Comparison of ENCODE assay signal across 16 cellular contexts in the genomic region with DNA sequence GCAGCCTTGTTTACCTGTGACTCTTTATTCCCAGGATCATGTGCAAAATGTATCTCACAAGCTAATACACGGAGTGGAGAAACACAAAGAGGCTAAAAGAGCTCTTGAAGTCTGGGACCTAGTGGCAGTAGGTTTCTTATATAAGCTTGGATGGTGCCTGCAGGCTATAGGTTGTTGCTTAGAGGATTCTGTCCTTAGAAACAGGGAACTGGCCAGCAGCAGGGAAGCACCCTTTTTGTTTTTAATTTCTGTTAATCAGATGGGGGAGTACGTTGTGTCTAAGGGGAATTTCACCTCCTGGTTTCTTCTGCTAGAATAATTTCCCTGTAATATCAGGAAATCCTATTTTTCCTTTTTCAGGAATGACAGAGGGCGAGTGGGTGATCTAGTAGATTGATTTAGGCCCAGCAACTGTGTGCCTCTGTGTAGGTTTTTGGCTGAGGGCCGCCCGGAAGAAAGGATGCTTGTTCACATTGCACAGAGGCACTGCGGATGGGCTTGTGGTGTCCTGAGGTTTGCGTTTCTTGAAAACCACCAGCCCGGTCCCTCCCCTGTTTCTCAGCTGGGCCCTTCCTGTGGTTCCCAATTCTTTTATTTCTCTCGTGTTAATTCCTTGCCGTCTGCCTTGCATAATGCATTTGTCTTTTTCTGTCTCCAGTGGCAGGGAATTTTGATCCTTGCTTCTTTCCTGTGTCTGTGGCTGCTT.
A peak's percentile ranks its signal among the peaks of the same experiment; 100 is the strongest.
DNase-seq lines count a peak whose midpoint lies in the region; ATAC-seq, FAIRE-seq and TF ChIP-seq lines count a peak whose summit lies in the region.
"Had no signal": no experiment of that assay in that cellular context is flagged by ENCODE, and none has a peak within 500 bp of the region (broad histone marks: within the 10 kb centered on the region; RNA-seq: fewer than 3 reads in every experiment).

No MANE protein-coding gene starts in this region.

- FAIRE-seq in D721Med (lab: Jason Lieb, UNC): no peak
- FAIRE-seq: H54 had no signal

- H3K4me1 Mint-ChIP-seq in stimulated activated naive CD8-positive, alpha-beta T cell treated with anti-CD3 and anti-CD28 coated beads, Interleukin-15, Interleukin-2, amounts not matched to agents 100 ng/mL and 50 ng/mL, for 24 hours (ENCODE audit: low read depth): peaks cover 50% of the 10 kb centered on the region
- H3K4me1 Mint-ChIP-seq in activated naive CD8-positive, alpha-beta T cell treated with anti-CD3 and anti-CD28 coated beads, Interleukin-2, amount 50 U/mL, for 24 hours: peaks cover 49% of the 10 kb centered on the region
- H3K4me1 Mint-ChIP-seq in natural killer cell treated with Interleukin-12 subunit alpha and Interleukin-12 subunit beta and Interleukin-15 and Interleukin-18, amount 100 ng/mL, for 72 hours (ENCODE audit: low read depth in 2 of 2): peaks cover 41 to 58% of the 10 kb centered on the region in 2 donors

- no peak for ATAC-seq in stimulated activated naive CD8-positive, alpha-beta T cell treated with anti-CD3 and anti-CD28 coated beads, Interleukin-15, Interleukin-2, amounts not matched to agents 100 U/mL and 50 U/mL, for 24 hours
- no peak for ATAC-seq in activated naive CD8-positive, alpha-beta T cell treated with anti-CD3 and anti-CD28 coated beads, Interleukin-2, amount 50 U/mL, for 24 hours
- peak; percentile 69 to 86 for ATAC-seq in natural killer cell treated with Interleukin-12 subunit alpha and Interleukin-12 subunit beta and Interleukin-15 and Interleukin-18, amount 100 ng/mL, for 72 hours
- ATAC-seq: lower lobe of right lung had no signal

- peak overlapping the region; percentile 14 for H3K27ac Mint-ChIP-seq in stimulated activated naive CD8-positive, alpha-beta T cell treated with anti-CD3 and anti-CD28 coated beads, Interleukin-15, Interleukin-2, amounts not matched to agents 100 ng/mL and 50 ng/mL, for 24 hours
- H3K27ac Mint-ChIP-seq in activated naive CD8-positive, alpha-beta T cell treated with anti-CD3 and anti-CD28 coated beads, Interleukin-2, amount 50 U/mL, for 24 hours: no peak overlapping the region
- H3K27ac Mint-ChIP-seq in natural killer cell treated with Interleukin-12 subunit alpha and Interleukin-12 subunit beta and Interleukin-15 and Interleukin-18, amount 100 ng/mL, for 72 hours: peak overlapping the region; percentile 28 to 76
- H3K27ac Mint-ChIP-seq: activated T-helper 1 cell treated with anti-CD3 and anti-CD28 coated beads, Interleukin-12 subunit alpha, Interleukin-12 subunit beta, Interleukin-2, Interleukin-4 antibody, amounts not matched to agents 30 ng/mL and 10 ng/mL and 1 ng/mL, durations not matched to agents 14 hours and 24 hours and 36 hours had no signal

- H3K9me3 Mint-ChIP-seq in stimulated activated naive CD8-positive, alpha-beta T cell treated with anti-CD3 and anti-CD28 coated beads, Interleukin-15, Interleukin-2, amounts not matched to agents 100 ng/mL and 50 ng/mL, for 24 hours: no peaks in the 10 kb centered on the region
- no peaks in the 10 kb centered on the region for H3K9me3 Mint-ChIP-seq in activated naive CD8-positive, alpha-beta T cell treated with anti-CD3 and anti-CD28 coated beads, Interleukin-2, amount 50 U/mL, for 24 hours
- H3K9me3 Mint-ChIP-seq in natural killer cell treated with Interleukin-12 subunit alpha and Interleukin-12 subunit beta and Interleukin-15 and Interleukin-18, amount 100 ng/mL, for 72 hours: no peaks in the 10 kb centered on the region
- H3K9me3 Mint-ChIP-seq: activated T-helper 1 cell treated with anti-CD3 and anti-CD28 coated beads, Interleukin-12 subunit alpha, Interleukin-12 subunit beta, Interleukin-2, Interleukin-4 antibody, amounts not matched to agents 30 ng/mL and 10 ng/mL and 1 ng/mL, durations not matched to agents 14 hours and 24 hours and 36 hours had no signal

- no peak for DNase-seq in stimulated activated naive CD8-positive, alpha-beta T cell treated with anti-CD3 and anti-CD28 coated beads, Interleukin-15, Interleukin-2, amounts not matched to agents 100 U/mL and 50 U/mL, for 24 hours
- DNase-seq in activated naive CD8-positive, alpha-beta T cell treated with anti-CD3 and anti-CD28 coated beads, Interleukin-2, amount 50 U/mL, for 24 hours: peak; percentile 17
- peak; percentile 80 for DNase-seq in natural killer cell treated with Interleukin-12 subunit alpha and Interleukin-12 subunit beta and Interleukin-15 and Interleukin-18, amount 100 ng/mL, for 72 hours (ENCODE audit: low spot score)
- no peak for DNase-seq in NCI-H2081 (lab: John Stamatoyannopoulos, UW)
- no peak for DNase-seq in D721Med (ENCODE audit: insufficient read length, low spot score)
- DNase-seq in EL: no peak
- DNase-seq in NCI-H510A treated with DMSO at 0.1 percent for 48 hours (lab: John Stamatoyannopoulos, UW): no peak
- DNase-seq: activated CD4-positive, alpha-beta T cell treated with anti-CD3 and anti-CD28 coated beads for 4 hours; lower lobe of right lung; NCI-H446; SHP77 treated with DMSO at 0.1 percent for 48 hours; spleen; T-helper 9 cell had no signal

- H3K27me3 Mint-ChIP-seq in stimulated activated naive CD8-positive, alpha-beta T cell treated with anti-CD3 and anti-CD28 coated beads, Interleukin-15, Interleukin-2, amounts not matched to agents 100 ng/mL and 50 ng/mL, for 24 hours: no peaks in the 10 kb centered on the region
- H3K27me3 Mint-ChIP-seq in activated naive CD8-positive, alpha-beta T cell treated with anti-CD3 and anti-CD28 coated beads, Interleukin-2, amount 50 U/mL, for 24 hours: no peaks in the 10 kb centered on the region
- H3K27me3 Mint-ChIP-seq in natural killer cell treated with Interleukin-12 subunit alpha and Interleukin-12 subunit beta and Interleukin-15 and Interleukin-18, amount 100 ng/mL, for 72 hours: peaks cover 0 to 2% of the 10 kb centered on the region in 2 donors

- TF ChIP-seq CTCF in D721Med (IDR thresholded peaks at IDR 0.05; ENCODE audit: insufficient read depth, missing control alignments): no peak

- H3K36me3 Mint-ChIP-seq in stimulated activated naive CD8-positive, alpha-beta T cell treated with anti-CD3 and anti-CD28 coated beads, Interleukin-15, Interleukin-2, amounts not matched to agents 100 ng/mL and 50 ng/mL, for 24 hours (ENCODE audit: low read depth): peaks cover 7% of the 10 kb centered on the region
- peaks cover 2% of the 10 kb centered on the region for H3K36me3 Mint-ChIP-seq in activated naive CD8-positive, alpha-beta T cell treated with anti-CD3 and anti-CD28 coated beads, Interleukin-2, amount 50 U/mL, for 24 hours (ENCODE audit: low read depth)
- no peaks in the 10 kb centered on the region for H3K36me3 Mint-ChIP-seq in natural killer cell treated with Interleukin-12 subunit alpha and Interleukin-12 subunit beta and Interleukin-15 and Interleukin-18, amount 100 ng/mL, for 72 hours

- H3K4me3 Mint-ChIP-seq in stimulated activated naive CD8-positive, alpha-beta T cell treated with anti-CD3 and anti-CD28 coated beads, Interleukin-15, Interleukin-2, amounts not matched to agents 100 ng/mL and 50 ng/mL, for 24 hours: no peak overlapping the region
- H3K4me3 Mint-ChIP-seq in activated naive CD8-positive, alpha-beta T cell treated with anti-CD3 and anti-CD28 coated beads, Interleukin-2, amount 50 U/mL, for 24 hours: no peak overlapping the region
- peak overlapping the region; percentile 73 for H3K4me3 Mint-ChIP-seq in natural killer cell treated with Interleukin-12 subunit alpha and Interleukin-12 subunit beta and Interleukin-15 and Interleukin-18, amount 100 ng/mL, for 72 hours
- H3K4me3 Mint-ChIP-seq: activated T-helper 1 cell treated with anti-CD3 and anti-CD28 coated beads, Interleukin-12 subunit alpha, Interleukin-12 subunit beta, Interleukin-2, Interleukin-4 antibody, amounts not matched to agents 30 ng/mL and 10 ng/mL and 1 ng/mL, durations not matched to agents 14 hours and 24 hours and 36 hours had no signal

Comparison
In these comparisons a context has a peak if more than half of its experiments do, and no peak if none do; other contexts are left out.
1. ATAC-seq: peak in natural killer cell treated with Interleukin-12 subunit alpha and Interleukin-12 subunit beta and Interleukin-15 and Interleukin-18, amount 100 ng/mL, for 72 hours (2 of 2); none in stimulated activated naive CD8-positive, alpha-beta T cell treated with anti-CD3 and anti-CD28 coated beads, Interleukin-15, Interleukin-2, amounts not matched to agents 100 U/mL and 50 U/mL, for 24 hours (single experiment) and activated naive CD8-positive, alpha-beta T cell treated with anti-CD3 and anti-CD28 coated beads, Interleukin-2, amount 50 U/mL, for 24 hours (single experiment).
2. DNase-seq: peak in activated naive CD8-positive, alpha-beta T cell treated with anti-CD3 and anti-CD28 coated beads, Interleukin-2, amount 50 U/mL, for 24 hours (single experiment) and natural killer cell treated with Interleukin-12 subunit alpha and Interleukin-12 subunit beta and Interleukin-15 and Interleukin-18, amount 100 ng/mL, for 72 hours (single experiment); none in stimulated activated naive CD8-positive, alpha-beta T cell treated with anti-CD3 and anti-CD28 coated beads, Interleukin-15, Interleukin-2, amounts not matched to agents 100 U/mL and 50 U/mL, for 24 hours (single experiment), NCI-H2081 (0 of 2), D721Med (single experiment), EL (single experiment) and NCI-H510A treated with DMSO at 0.1 percent for 48 hours (single experiment).